In the genomic region with DNA sequence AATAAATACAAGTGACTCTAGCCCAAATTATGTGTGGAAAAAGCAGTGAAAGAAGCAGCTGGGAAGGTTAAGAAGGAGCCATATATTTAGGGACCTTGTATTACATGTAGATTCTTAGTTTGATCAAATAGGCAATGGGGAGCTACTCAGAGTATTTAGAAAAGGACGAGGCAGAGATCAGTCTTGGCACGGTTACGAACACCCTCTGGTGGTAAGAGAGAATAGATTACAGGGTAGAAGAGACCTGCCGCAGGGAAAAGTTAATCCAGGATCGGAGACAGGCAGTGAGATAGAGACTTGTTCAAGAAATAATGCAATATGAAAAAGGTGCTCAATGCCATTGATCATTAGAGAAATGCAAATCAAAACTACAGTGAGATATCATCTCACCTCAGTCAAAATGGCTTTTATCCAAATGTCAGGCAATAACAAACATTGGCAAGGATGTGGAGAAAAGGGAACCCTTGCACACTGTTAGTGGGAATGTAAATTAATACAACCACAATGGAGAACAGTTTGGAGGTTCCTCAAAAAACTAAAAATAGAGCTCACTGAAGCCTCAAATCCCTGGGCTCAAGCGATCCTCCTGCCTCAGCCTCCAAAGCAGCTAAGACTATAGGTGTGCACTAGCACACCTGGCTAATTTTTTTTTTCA, we compare ENCODE assay signal across 9 cellular contexts. TPM values are rescaled to one million over a fixed set of nuclear protein-coding genes. Genes with fewer than 3 reads are reported as not detected.
DNase-seq lines count a peak whose midpoint lies in the region; ATAC-seq and TF ChIP-seq lines count a peak whose summit lies in the region.
"Had no signal": no experiment of that assay in that cellular context is flagged by ENCODE, and none has a peak within 500 bp of the region (broad histone marks: within the 10 kb centered on the region; RNA-seq: fewer than 3 reads in every experiment).

No MANE protein-coding gene starts in this region.

- H3K4me1 Mint-ChIP-seq in immature natural killer cell = peaks cover 2 to 14% of the 10 kb centered on the region in 2 donors

- peak; percentile 78 for ATAC-seq in HCT116
- peak; percentile 67 for ATAC-seq in foreskin keratinocyte
- ATAC-seq in HG02642 (IDR thresholded peaks at IDR 0.05; ENCODE audit: poor library complexity, unreplicated experiment) = no peak
- ATAC-seq: activated CD8-positive, alpha-beta T cell treated with anti-CD3 and anti-CD28 coated beads, Interleukin-2, amount 10 ng/mL, durations not matched to agents 7 days and 5 days had no signal

- peaks cover under 1% of the 10 kb centered on the region for H3F3A ChIP-seq in SK-N-SH (replicated peaks; ENCODE audit: insufficient read depth)

- H3K4me3 ChIP-seq in HCT116 (replicated peaks in 1 of 2; ENCODE audit: low read depth in 1 of 2, low read length in 2 of 2) (no peak overlapping the region), SK-N-SH (ENCODE audit: low read depth in 2 of 2, low read length in 1 of 2) (no peak overlapping the region), prostate gland (no peak overlapping the region)

- TF ChIP-seq CTCF in HCT116 (IDR thresholded peaks at IDR 0.05 in 2 of 3, conservative IDR thresholded peaks at IDR 0.05 in 1 of 3; ENCODE audit: borderline replicate concordance in 1 of 3, insufficient read depth in 1 of 3, low read depth in 2 of 3, low read length in 2 of 3) (peak in 2 of 3 experiments; percentile 19 to 34; a peak in 4 of 6 replicates), SK-N-SH (IDR thresholded peaks at IDR 0.05) (peak; percentile 36), foreskin keratinocyte (conservative IDR thresholded peaks at IDR 0.05) (peak; percentile 75), prostate gland (IDR thresholded peaks at IDR 0.05) (peak in 3 of 4 experiments; percentile 22 to 45 (median 44))

- TF ChIP-seq RAD21 in HCT116 (IDR thresholded peaks at IDR 0.05; ENCODE audit: low read depth) (peak; percentile 30; the same call in 1 of the 2 replicates), SK-N-SH (IDR thresholded peaks at IDR 0.05; ENCODE audit: low read length) (peak; percentile 61)

- H3K79me2 ChIP-seq in HCT116 (ENCODE audit: insufficient read depth, low read length) (peaks cover 32% of the 10 kb centered on the region), SK-N-SH (ENCODE audit: insufficient read depth) (peaks cover 35% of the 10 kb centered on the region)

- no peaks in the 10 kb centered on the region for H3K9me3 ChIP-seq in HCT116 (ENCODE audit: control insufficient read depth in 1 of 2, insufficient read depth in 1 of 2, low read depth in 1 of 2, low read length in 2 of 2)
- no peaks in the 10 kb centered on the region for H3K9me3 ChIP-seq in SK-N-SH
- H3K9me3 ChIP-seq in prostate gland = no peaks in the 10 kb centered on the region

- 0 out of 2 replicates have a peak, but pooled peaks cover 4% of the 10 kb centered on the region for H4K20me1 ChIP-seq in HCT116 (ENCODE audit: insufficient read depth)
- no peaks in the 10 kb centered on the region for H4K20me1 ChIP-seq in SK-N-SH (ENCODE audit: insufficient read depth)

- no peak overlapping the region for H3K4me3 Mint-ChIP-seq in immature natural killer cell
- H3K4me3 Mint-ChIP-seq: activated CD8-positive, alpha-beta T cell treated with anti-CD3 and anti-CD28 coated beads, Interleukin-2, amount 10 ng/mL, durations not matched to agents 7 days and 5 days had no signal

- no peaks in the 10 kb centered on the region for H3K36me3 ChIP-seq in HCT116 (ENCODE audit: control insufficient read depth in 1 of 2, insufficient read depth in 2 of 2, low read length in 2 of 2)
- H3K36me3 ChIP-seq in SK-N-SH (replicated peaks in 1 of 2; ENCODE audit: control insufficient read depth in 1 of 2, insufficient read depth in 2 of 2, low read length in 1 of 2) = peaks cover 3 to 11% of the 10 kb centered on the region in 2 experiments
- H3K36me3 ChIP-seq in prostate gland = no peaks in the 10 kb centered on the region

- DNase-seq in HCT116 (ENCODE audit: low read depth, low spot score) (no peak), SK-N-SH (peak; percentile 14), foreskin keratinocyte (peak; percentile 22 to 46), prostate gland (ENCODE audit: low spot score) (peak; percentile 27), mesenteric fat pad (ENCODE audit: low spot score) (no peak), immature natural killer cell (no peak)
- no peak for DNase-seq in activated CD4-positive, alpha-beta T cell treated with anti-CD3 and anti-CD28 coated beads, Interleukin-2, amount 50 U/mL, for 48 hours
- DNase-seq: activated CD8-positive, alpha-beta T cell treated with anti-CD3 and anti-CD28 coated beads, Interleukin-2, amount 10 ng/mL, durations not matched to agents 7 days and 5 days had no signal

- CTCF ChIA-PET in HCT116 (lab: Charles Lee) = no interaction called here
- CTCF ChIA-PET in SK-N-SH (lab: Yijun Ruan, JAX) = interaction anchor here (0.6 to 3.4 kb wide), 8 partner anchors 11 to 620 kb away, joined by 3 to 24 read pairs (median 4); a partner anchor contains a TSS

- intact Hi-C loops in HCT116 (cut with micrococcal nuclease) = loop anchor here (5.0 kb wide), 1 partner anchor 264 kb away; no protein-coding TSS in a partner anchor
- intact Hi-C loops in prostate gland (cut with DNase I) = loop anchor here (10.0 kb wide), 2 partner anchors 261 to 611 kb away; no protein-coding TSS in a partner anchor

- H3K27ac ChIP-seq in HCT116 (ENCODE audit: low read depth, low read length) = no peak overlapping the region
- H3K27ac ChIP-seq in SK-N-SH (ENCODE audit: low read depth in 2 of 2, low read length in 1 of 2) = no peak overlapping the region
- no peak overlapping the region for H3K27ac ChIP-seq in foreskin keratinocyte
- no peak overlapping the region for H3K27ac ChIP-seq in prostate gland

- RAD21 ChIA-PET in HCT116 (lab: Charles Lee; ENCODE audit: low non-redundant PET in 1 of 2, low total read pairs in 2 of 2, uncharacterized antibody in 2 of 2, unreplicated experiment in 2 of 2) = interaction anchor here in 1 of 2 experiments (0.5 kb wide), 1 partner anchor 237 kb away, joined by 5 read pairs; no protein-coding TSS in a partner anchor

- H3K9me3 Mint-ChIP-seq in immature natural killer cell = no peaks in the 10 kb centered on the region

- POLR2A ChIA-PET in HCT116 (lab: Charles Lee) = interaction anchor here (0.9 kb wide), 1 partner anchor 12 kb away, joined by 3 read pairs; a partner anchor contains a TSS
- POLR2A ChIA-PET in SK-N-SH (lab: Yijun Ruan, JAX) = no interaction called here

- no peaks in the 10 kb centered on the region for H3K9me2 ChIP-seq in HCT116 (ENCODE audit: insufficient read depth)
- no peaks in the 10 kb centered on the region for H3K9me2 ChIP-seq in SK-N-SH

- peaks cover 0 to 12% (median 5%) of the 10 kb centered on the region in 3 donors for H3K36me3 Mint-ChIP-seq in immature natural killer cell

- no peaks in the 10 kb centered on the region for H3K27me3 Mint-ChIP-seq in immature natural killer cell (ENCODE audit: low read depth in 3 of 3)

- no peak overlapping the region for H3K27ac Mint-ChIP-seq in immature natural killer cell
- H3K27ac Mint-ChIP-seq: activated CD8-positive, alpha-beta T cell treated with anti-CD3 and anti-CD28 coated beads, Interleukin-2, amount 10 ng/mL, durations not matched to agents 7 days and 5 days had no signal

- no peak overlapping the region for H2AFZ ChIP-seq in HCT116 (ENCODE audit: low read depth, low read length, poor library complexity, severe bottlenecking)
- H2AFZ ChIP-seq in SK-N-SH (ENCODE audit: low read depth) = no peak overlapping the region

- H3K27me3 ChIP-seq in HCT116 (ENCODE audit: insufficient read depth, low read length) (no peaks in the 10 kb centered on the region), SK-N-SH (ENCODE audit: insufficient read depth) (no peaks in the 10 kb centered on the region), foreskin keratinocyte (no peaks in the 10 kb centered on the region), prostate gland (replicated peaks; ENCODE audit: insufficient read depth) (no peaks in the 10 kb centered on the region)

- BruUV-seq in HCT116 (replicated peaks; lab: Mats Ljungman, UMichigan) = no TSS peak

- H3K4me1 ChIP-seq in HCT116 (ENCODE audit: control insufficient read depth in 1 of 2, insufficient read depth in 2 of 2, low read length in 2 of 2) (no peaks in the 10 kb centered on the region), SK-N-SH (ENCODE audit: control insufficient read depth in 1 of 2, insufficient read depth in 2 of 2, low read depth in 1 of 2, low read length in 1 of 2) (no peaks in the 10 kb centered on the region), foreskin keratinocyte (no peaks in the 10 kb centered on the region), prostate gland (replicated peaks) (no peaks in the 10 kb centered on the region)

- H3K4me2 ChIP-seq in HCT116 (ENCODE audit: low read length) = no peak overlapping the region
- no peak overlapping the region for H3K4me2 ChIP-seq in SK-N-SH

- TF ChIP-seq POLR2A in HCT116 (IDR thresholded peaks at IDR 0.05; ENCODE audit: borderline replicate concordance, extremely low read depth, insufficient read depth, insufficient read length) (no peak), prostate gland (IDR thresholded peaks at IDR 0.05) (no peak)

- H3K9ac ChIP-seq in HCT116 (ENCODE audit: low read length) (no peak overlapping the region), SK-N-SH (no peak overlapping the region)

- no peak for TF ChIP-seq EP300 in SK-N-SH (IDR thresholded peaks at IDR 0.05; ENCODE audit: borderline replicate concordance in 1 of 2, low read depth in 1 of 2, low read length in 1 of 2)

- WGBS in SK-N-SH (ENCODE audit: low lambda C conversion rate) = 90% methylated on average over 6 of the region's 6 CpGs
- WGBS in prostate gland = 47% methylated on average over 6 of the region's 6 CpGs

TF ChIP-seq in SK-N-SH, 30 proteins besides CTCF, POLR2A, EP300 and RAD21 (continues in another document):
- peak; percentile 38; the same call in 1 of the 2 replicates for TF ChIP-seq SMC3 (IDR thresholded peaks at IDR 0.05; ENCODE audit: low read depth, low read length)

RNA-seq across cellular contexts. Expression of a gene that starts 12.0 kb away (rescaled TPM):
- total RNA-seq in HCT116 (2021; ENCODE audit: unreplicated experiment) (28.9 TPM), foreskin keratinocyte (14.0 and 14.9 TPM in 2 replicates), prostate gland (10 to 100 TPM; 21.0 to 36.6 TPM), mesenteric fat pad (17.2 TPM)
- polyA plus RNA-seq in HCT116 (2012) = 18.2 and 18.3 TPM in 2 replicates
- polyA plus RNA-seq in SK-N-SH (2012; rRNA removed) (7.9 and 10.2 TPM in 2 replicates), foreskin keratinocyte (7.8 and 9.6 TPM in 2 replicates), immature natural killer cell (10 to 100 TPM; 27.9 to 39.6 (median 34.3) TPM)
- polyA plus RNA-seq in SK-N-SH (2012; cell fraction: cytosol; rRNA removed) = 12.2 and 13.4 TPM in 2 replicates
- polyA plus RNA-seq in SK-N-SH (2012; cell fraction: nucleus; rRNA removed) = 4.4 and 5.6 TPM in 2 replicates

RNA-seq across cellular contexts. Expression of a gene that starts 44.7 kb away (rescaled TPM):
- total RNA-seq in HCT116 (2021; ENCODE audit: unreplicated experiment) (12.7 TPM), foreskin keratinocyte (9.0 and 9.6 TPM in 2 replicates), prostate gland (10 to 100 TPM in 1 of 2 donors, 1 to 10 TPM in 1; 6.3 to 38.7 TPM), mesenteric fat pad (13.9 TPM)
- 6.4 and 7.5 TPM in 2 replicates for polyA plus RNA-seq in HCT116 (2012)
- polyA plus RNA-seq in SK-N-SH (2012; rRNA removed) (2.7 and 5.3 TPM in 2 replicates), foreskin keratinocyte (1.2 and 1.7 TPM in 2 replicates), immature natural killer cell (1 to 10 TPM; 1.1 to 3.1 (median 2.1) TPM)
- 3.6 and 3.9 TPM in 2 replicates for polyA plus RNA-seq in SK-N-SH (2012; cell fraction: cytosol; rRNA removed)
- polyA plus RNA-seq in SK-N-SH (2012; cell fraction: nucleus; rRNA removed) = 5.6 and 10.5 TPM in 2 replicates

Comparison
In these comparisons a context has a peak if more than half of its experiments do, and no peak if none do; other contexts are left out.
1. DNase-seq: peak in SK-N-SH (single experiment), foreskin keratinocyte (2 of 2) and prostate gland (single experiment); none in HCT116 (single experiment), mesenteric fat pad (single experiment), activated CD4-positive, alpha-beta T cell treated with anti-CD3 and anti-CD28 coated beads, Interleukin-2, amount 50 U/mL, for 48 hours (0 of 2) and immature natural killer cell (0 of 3).
2. Peak in every context shown above with its lines, with median percentiles within 50 percentile points of each other: CTCF ChIP-seq.